In genomic region chr11:79538775-79539174, GRCh38 we compare ENCODE assay signal across 24 cellular contexts.
"Had no signal": no experiment of that assay in that cellular context is flagged by ENCODE, and none has a peak within 500 bp of the region (broad histone marks: within the 10 kb centered on the region; RNA-seq: fewer than 3 reads in every experiment).

No MANE protein-coding gene starts in this region.

- H3K36me3 ChIP-seq: adrenal gland, ascending aorta, brain microvascular endothelial cell, gastrocnemius medialis, left ventricle myocardium inferior, right atrium auricular region, vagina had no signal

- H3K9me3 ChIP-seq: adrenal gland, ascending aorta, gastrocnemius medialis, left ventricle myocardium inferior, mucosa of descending colon, right atrium auricular region, vagina had no signal

- H3K27ac ChIP-seq: adrenal gland, ascending aorta, brain microvascular endothelial cell, gastrocnemius medialis, left ventricle myocardium inferior, right atrium auricular region, vagina had no signal

- ATAC-seq: activated CD4-positive, alpha-beta T cell treated with anti-CD3 and anti-CD28 coated beads for 36 hours; gastrocnemius medialis; mucosa of descending colon; natural killer cell treated with Interleukin-12 subunit alpha and Interleukin-12 subunit beta and Interleukin-15 and Interleukin-18, amount 100 ng/mL, for 72 hours; stimulated activated memory B cell treated with anti-CD40 and anti-IgM and Interleukin-4, amounts not matched to agents 10 μg/mL and 1 μg/mL and 100 μg/mL, for 72 hours; stimulated activated naive CD8-positive, alpha-beta T cell treated with anti-CD3 and anti-CD28 coated beads, Interleukin-15, amount 100 ng/mL, for 72 hours had no signal

- H3K4me1 ChIP-seq: adrenal gland, ascending aorta, gastrocnemius medialis, left ventricle myocardium inferior, right atrium auricular region, vagina had no signal

- H3K4me3 ChIP-seq: adrenal gland, ascending aorta, gastrocnemius medialis, left ventricle myocardium inferior, lung, mucosa of descending colon, right atrium auricular region, smooth muscle cell, vagina had no signal

- H3K27me3 ChIP-seq: adrenal gland, ascending aorta, brain microvascular endothelial cell, gastrocnemius medialis, right atrium auricular region, vagina had no signal

- DNase-seq: activated CD4-positive, alpha-beta T cell treated with anti-CD3 and anti-CD28 coated beads for 36 hours; activated CD4-positive, CD25-positive, alpha-beta regulatory T cell; activated effector memory CD4-positive, alpha-beta T cell treated with anti-CD3 and anti-CD28 coated beads, Interleukin-2, amount 50 U/mL, for 16 hours; activated naive CD4-positive, alpha-beta T cell treated with anti-CD3 and anti-CD28 coated beads for 36 hours; activated naive CD8-positive, alpha-beta T cell treated with anti-CD3 and anti-CD28 coated beads for 36 hours; adrenal gland; brain microvascular endothelial cell; central memory CD4-positive, alpha-beta T cell; gastrocnemius medialis; glutamatergic neuron; left ventricle myocardium inferior; mucosa of descending colon; stimulated activated CD4-positive, alpha-beta T cell treated with anti-CD3 and anti-CD28 coated beads, Interleukin-1b, Interleukin-23, amount 100 ng/mL, for 48 hours; stimulated activated CD4-positive, alpha-beta T cell treated with anti-CD3 and anti-CD28 coated beads, Interleukin-4, amount 100 ng/mL, for 4 hours; stimulated activated CD8-positive, alpha-beta memory T cell treated with anti-CD3 and anti-CD28 coated beads, Interleukin-4, amount 100 ng/mL, for 48 hours; stimulated activated naive CD8-positive, alpha-beta T cell treated with anti-CD3 and anti-CD28 coated beads, Interleukin-15, amount 100 ng/mL, for 72 hours; substantia nigra had no signal
